In the genomic region with DNA sequence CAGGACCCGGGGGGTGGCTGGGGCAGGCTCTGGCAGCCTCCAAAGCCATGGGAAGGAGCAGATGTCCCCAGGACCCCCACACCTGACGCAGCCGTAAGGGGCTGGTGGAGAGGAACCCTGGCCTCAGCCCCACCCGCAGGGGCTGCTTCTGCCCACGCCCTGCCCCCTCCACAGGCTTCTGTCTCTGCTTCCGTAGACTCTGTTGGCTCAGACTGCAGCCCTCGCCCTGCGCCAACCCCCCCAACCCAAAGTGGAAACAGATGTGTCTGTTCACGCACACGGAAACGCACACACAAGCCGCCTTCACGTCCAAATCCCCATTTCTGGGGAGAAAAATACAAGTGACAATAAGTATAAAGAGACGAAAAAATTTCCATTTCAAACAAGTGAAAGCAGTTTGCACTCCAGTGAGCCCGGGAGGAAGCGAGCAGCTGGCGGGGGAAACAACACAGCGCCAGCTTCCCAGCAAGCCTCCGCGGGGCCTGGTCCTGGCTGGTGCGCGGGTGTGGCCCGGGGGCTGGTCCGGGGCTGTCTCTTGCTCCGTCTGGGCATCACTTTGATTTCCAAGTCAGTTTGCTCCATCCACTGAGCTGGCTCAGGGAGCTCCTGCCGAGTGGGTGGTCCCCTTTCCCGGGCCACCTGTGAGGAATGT, we compare ENCODE assay signal across 14 cellular contexts. TPM values are rescaled to one million over a fixed set of nuclear protein-coding genes. Genes with fewer than 3 reads are reported as not detected.
DNase-seq lines count a peak whose midpoint lies in the region; ATAC-seq and TF ChIP-seq lines count a peak whose summit lies in the region.
"Had no signal": no experiment of that assay in that cellular context is flagged by ENCODE, and none has a peak within 500 bp of the region (broad histone marks: within the 10 kb centered on the region; RNA-seq: fewer than 3 reads in every experiment).

No MANE protein-coding gene starts in this region.

- H3K4me2 ChIP-seq in osteoblast (ENCODE audit: insufficient read depth, low read length), result peak overlapping the region; percentile 61

- H3K4me3 ChIP-seq in NT2/D1 (ENCODE audit: insufficient read length, low read depth) (no peak overlapping the region), fibroblast of mammary gland (ENCODE audit: control insufficient read depth, low read depth, low read length) (no peak overlapping the region), osteoblast (ENCODE audit: insufficient read depth, low read length) (peak overlapping the region; percentile 40)
- H3K4me3 ChIP-seq: cardiac muscle cell had no signal

- H3K36me3 ChIP-seq in NT2/D1 (ENCODE audit: insufficient read depth, insufficient read length, low read length) (no peaks in the 10 kb centered on the region), osteoblast (ENCODE audit: insufficient read depth, low read length) (no peaks in the 10 kb centered on the region)
- H3K36me3 ChIP-seq: cardiac muscle cell had no signal

- H3K27ac ChIP-seq in osteoblast (ENCODE audit: low read depth, low read length), result no peak overlapping the region
- H3K27ac ChIP-seq: cardiac muscle cell had no signal

- no peaks in the 10 kb centered on the region for H3K27me3 ChIP-seq in NT2/D1 (ENCODE audit: insufficient read depth, insufficient read length)
- H3K27me3 ChIP-seq in osteoblast (ENCODE audit: insufficient read depth, low read length), result peaks cover 4% of the 10 kb centered on the region
- H3K27me3 ChIP-seq: cardiac muscle cell had no signal

- peak overlapping the region; percentile 44 for H3K9ac ChIP-seq in NT2/D1 (ENCODE audit: insufficient read length, low read depth)

- H3K4me1 ChIP-seq in NT2/D1 (ENCODE audit: insufficient read depth, insufficient read length) (peaks cover 12% of the 10 kb centered on the region), osteoblast (ENCODE audit: insufficient read depth, low read length) (no peaks in the 10 kb centered on the region)

- H3K79me2 ChIP-seq in osteoblast (ENCODE audit: insufficient read depth, low read length), result no peaks in the 10 kb centered on the region

- peak overlapping the region; percentile 51 for H2AFZ ChIP-seq in osteoblast (ENCODE audit: low read length)

- H3K9me3 ChIP-seq in NT2/D1 (ENCODE audit: insufficient read depth, low read length), result no peaks in the 10 kb centered on the region
- no peaks in the 10 kb centered on the region for H3K9me3 ChIP-seq in osteoblast (ENCODE audit: low read depth, low read length)

- TF ChIP-seq CTCF in fibroblast of mammary gland (conservative IDR thresholded peaks at IDR 0.05; ENCODE audit: control insufficient read depth, insufficient read depth, low read depth, low read length), result no peak
- TF ChIP-seq CTCF in osteoblast (IDR thresholded peaks at IDR 0.05; ENCODE audit: extremely low read depth, low read depth, low read length), result no peak

- no peak for ATAC-seq in HG03095 (IDR thresholded peaks at IDR 0.05; ENCODE audit: unreplicated experiment)
- ATAC-seq: activated CD4-positive, alpha-beta T cell treated with anti-CD3 and anti-CD28 coated beads for 36 hours had no signal

- DNase-seq in AG20443 (ENCODE audit: low spot score) (peak; percentile 81), NT2/D1 (ENCODE audit: low read depth, low spot score) (no peak), fibroblast of mammary gland (ENCODE audit: low read depth) (peak; percentile 8), osteoblast (ENCODE audit: insufficient read length, low spot score, missing footprints) (peak; percentile 89), ureter (ENCODE audit: low spot score) (no peak), HuH-7.5 (ENCODE audit: low spot score) (no peak)
- no peak for DNase-seq in stimulated activated CD8-positive, alpha-beta memory T cell treated with anti-CD3 and anti-CD28 coated beads, Interleukin-4, amount 100 ng/mL, for 48 hours
- DNase-seq: activated CD4-positive, alpha-beta T cell treated with anti-CD3 and anti-CD28 coated beads for 36 hours; DMS79 treated with DMSO at 0.1 percent for 48 hours; islet precursor cell; NCI-H2029 treated with DMSO at 0.1 percent for 48 hours; stimulated activated CD4-positive, alpha-beta T cell treated with anti-CD3 and anti-CD28 coated beads, Interleukin-4, amount 100 ng/mL, for 4 hours had no signal

- H4K20me1 ChIP-seq in osteoblast (ENCODE audit: insufficient read depth, low read length), result no peaks in the 10 kb centered on the region

RNA-seq across cellular contexts. Expression of gene RXRA, which starts 32.6 kb away (rescaled TPM):
- total RNA-seq in osteoblast (25.3 and 26.4 TPM in 2 replicates), ureter (173 TPM)

Comparison
In these comparisons a context has a peak if more than half of its experiments do, and no peak if none do; other contexts are left out.
1. DNase-seq: peak in AG20443 (single experiment), fibroblast of mammary gland (single experiment) and osteoblast (single experiment); none in NT2/D1 (single experiment), stimulated activated CD8-positive, alpha-beta memory T cell treated with anti-CD3 and anti-CD28 coated beads, Interleukin-4, amount 100 ng/mL, for 48 hours (single experiment), ureter (single experiment) and HuH-7.5 (single experiment).